ENCODE assay signal across 8 cellular contexts in the genomic region with DNA sequence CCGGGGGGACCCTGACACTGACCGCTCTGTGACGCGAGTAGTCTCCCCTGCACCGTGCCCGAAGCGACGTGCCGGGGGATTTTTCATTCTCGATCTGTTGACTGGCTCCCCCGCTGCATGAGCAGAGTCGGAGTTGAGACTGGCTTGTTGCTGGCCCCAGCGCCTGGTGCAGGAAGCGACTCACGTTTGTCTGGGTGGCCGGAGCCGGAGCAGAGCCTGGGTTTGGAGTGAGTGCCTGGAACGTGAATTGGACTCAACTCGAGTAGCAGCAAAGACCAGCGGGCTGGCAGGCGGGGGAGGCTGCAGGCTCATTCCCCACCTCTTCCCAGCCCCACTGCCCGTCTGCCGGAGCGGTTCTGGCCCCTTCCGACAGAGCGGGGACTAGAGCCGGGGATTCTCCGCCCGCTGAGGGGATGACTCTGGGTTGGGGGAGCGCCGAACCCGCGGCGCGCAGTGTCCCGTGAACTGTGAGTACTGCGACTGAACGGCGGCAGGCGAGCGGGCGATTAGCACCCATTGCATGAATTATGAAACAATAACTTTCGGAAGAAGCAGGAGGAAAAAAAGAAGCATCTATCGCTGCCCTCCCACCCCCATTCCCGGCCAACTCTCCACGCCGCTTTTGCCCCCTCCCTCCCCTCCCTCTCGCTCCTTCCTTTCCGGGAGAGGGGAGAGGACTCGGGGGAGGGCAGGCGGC. TPM values are rescaled to one million over a fixed set of nuclear protein-coding genes. Genes with fewer than 3 reads are reported as not detected.
DNase-seq lines count a peak whose midpoint lies in the region; ATAC-seq, FAIRE-seq and TF ChIP-seq lines count a peak whose summit lies in the region.

No MANE protein-coding gene starts in this region.

- H3K36me3 ChIP-seq in brain microvascular endothelial cell (replicated peaks), result no peaks in the 10 kb centered on the region
- no peaks in the 10 kb centered on the region for H3K36me3 ChIP-seq in small intestine (ENCODE audit: control insufficient read depth in 2 of 2, insufficient read depth in 2 of 2, low read length in 2 of 2)

- H3K27me3 ChIP-seq in brain microvascular endothelial cell (replicated peaks) (no peaks in the 10 kb centered on the region), small intestine (ENCODE audit: control insufficient read depth in 2 of 2, insufficient read depth in 2 of 2, low read length in 2 of 2) (peaks cover 0 to 18% of the 10 kb centered on the region in 2 donors)

- no peak for FAIRE-seq in small intestine (lab: Jason Lieb, UNC)

- peak overlapping the region; percentile 73 for H3K4me3 ChIP-seq in brain microvascular endothelial cell (ENCODE audit: low read depth, low read length)
- H3K4me3 ChIP-seq in small intestine (ENCODE audit: low read depth in 1 of 2, low read length in 2 of 2), result peak overlapping the region; percentile 14 to 58

- in situ Hi-C loops in KBM-7 (cut with MboI; ENCODE audit: low pct_unique_long_range_greater_than_20kb, low sequenced_read_pairs), result no loop called here
- in situ Hi-C loops in brain microvascular endothelial cell (cut with HindIII; ENCODE audit: low pct_ligation_motif_present, low sequenced_read_pairs), result no loop called here

- no peaks in the 10 kb centered on the region for H3K9me3 ChIP-seq in small intestine (ENCODE audit: control insufficient read depth, low read depth)

- WGBS in small intestine, 3 donors, result 1 to 2% (median 1%) methylated on average over 44 to 51 of the region's 51 CpGs

- H3K27ac ChIP-seq in C4-2B (peak overlapping the region; percentile 68), brain microvascular endothelial cell (no peak overlapping the region), small intestine (ENCODE audit: low read depth in 1 of 2, low read length in 1 of 2) (peak overlapping the region in 1 of 2 donors; percentile 46)

- no peak for TF ChIP-seq CTCF in C4-2B (conservative IDR thresholded peaks at IDR 0.05)
- TF ChIP-seq CTCF in brain microvascular endothelial cell (IDR thresholded peaks at IDR 0.05; ENCODE audit: low read depth, low read length, missing control alignments), result no peak

- DNase-seq in KBM-7, result peak; percentile 19
- DNase-seq in brain microvascular endothelial cell, result peak; percentile 27
- peak; percentile 26 for DNase-seq in iPS-NIHi7 (ENCODE audit: extremely low spot score)
- peak; percentile 26 for DNase-seq in small intestine

- H3K4me1 ChIP-seq in small intestine (ENCODE audit: control insufficient read depth in 2 of 2, insufficient read depth in 1 of 2, low read depth in 1 of 2, low read length in 1 of 2), result no peaks in the 10 kb centered on the region

- ATAC-seq in HG02981 (IDR thresholded peaks at IDR 0.05; ENCODE audit: unreplicated experiment), result no peak
- no peak for ATAC-seq in GM19452 (IDR thresholded peaks at IDR 0.05; ENCODE audit: unreplicated experiment)
- ATAC-seq in HG03457 (IDR thresholded peaks at IDR 0.05; ENCODE audit: unreplicated experiment), result no peak

RNA-seq across cellular contexts. Expression of a gene that starts 0.6 kb away (rescaled TPM):
- 1 to 10 TPM in 1 of 3 donors, under 1 TPM in 2; under 0.01 to 1.9 (median 0.54) TPM for polyA plus RNA-seq in small intestine
